ENCODE assay signal across 11 cellular contexts in the genomic region with DNA sequence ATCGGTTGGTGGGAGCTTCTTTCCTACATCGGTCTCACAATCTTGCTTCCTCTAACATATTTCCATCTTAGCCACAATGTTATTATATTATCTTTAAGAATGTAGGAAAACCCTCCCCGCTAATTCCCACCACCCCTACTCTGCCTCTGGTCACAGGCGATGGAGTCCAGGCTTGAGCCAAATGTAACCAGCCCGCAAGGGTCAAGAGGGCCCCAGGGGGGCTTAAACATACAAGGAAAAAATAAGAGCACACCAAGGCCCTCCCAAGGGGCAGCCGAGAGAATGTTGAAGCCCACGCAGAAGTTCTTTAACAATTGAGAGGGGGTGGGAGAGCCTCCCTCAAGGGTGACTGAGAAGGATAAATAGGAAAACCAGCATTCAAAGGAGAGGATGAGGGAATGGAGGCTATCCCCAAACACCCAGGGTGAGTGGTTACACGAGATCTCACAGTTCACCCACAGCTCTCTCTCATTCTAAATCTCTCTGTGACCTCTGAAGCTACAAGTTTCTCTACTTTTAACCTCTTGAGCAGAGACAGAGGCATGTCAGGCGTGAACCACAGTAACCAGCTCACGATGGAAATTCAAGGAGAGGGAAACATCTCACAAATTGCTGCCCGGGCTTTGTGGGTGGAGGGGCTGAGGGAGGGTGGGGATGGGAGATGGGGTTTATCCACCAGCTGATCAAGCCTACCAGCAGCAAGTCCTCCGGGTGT. TPM values are rescaled to one million over a fixed set of nuclear protein-coding genes. Genes with fewer than 3 reads are reported as not detected.
DNase-seq lines count a peak whose midpoint lies in the region; ATAC-seq and TF ChIP-seq lines count a peak whose summit lies in the region.
"Had no signal": no experiment of that assay in that cellular context is flagged by ENCODE, and none has a peak within 500 bp of the region (broad histone marks: within the 10 kb centered on the region; RNA-seq: fewer than 3 reads in every experiment).

No MANE protein-coding gene starts in this region.

- DNase-seq in ascending aorta (ENCODE audit: low spot score in 2 of 2) = no peak
- no peak for DNase-seq in hepatocyte (ENCODE audit: low spot score)
- DNase-seq in stomach = no peak
- DNase-seq: NCI-H187 treated with DMSO at 0.1 percent for 48 hours, T-helper 9 cell had no signal

- no peak overlapping the region for H3K4me3 ChIP-seq in HEK293 (ENCODE audit: low read depth, low read length)
- no peak overlapping the region for H3K4me3 ChIP-seq in ascending aorta
- no peak overlapping the region for H3K4me3 ChIP-seq in hepatocyte
- no peak overlapping the region for H3K4me3 ChIP-seq in stomach

- H3K9me2 ChIP-seq in hepatocyte (replicated peaks; ENCODE audit: insufficient read depth) = no peaks in the 10 kb centered on the region

- 74% methylated on average over 12 of the region's 12 CpGs for WGBS in hepatocyte (ENCODE audit: low lambda C conversion rate, missing lambda C conversion rate)
- 78 to 87% (median 85%) methylated on average over 12 of the region's 12 CpGs for WGBS in stomach, 5 donors

- ATAC-seq in GM21737 (IDR thresholded peaks at IDR 0.05; ENCODE audit: unreplicated experiment) (no peak), HG03521 (IDR thresholded peaks at IDR 0.05; ENCODE audit: unreplicated experiment) (no peak), HG03354 (IDR thresholded peaks at IDR 0.05; ENCODE audit: poor library complexity, severe bottlenecking, unreplicated experiment) (no peak), GM18907 (IDR thresholded peaks at IDR 0.05; ENCODE audit: unreplicated experiment) (no peak)

- no peaks in the 10 kb centered on the region for H3K79me2 ChIP-seq in hepatocyte

- H2AFZ ChIP-seq in hepatocyte = peak overlapping the region; percentile 5

- TF ChIP-seq CTCF in HEK293 (tag by site-specific recombination; IDR thresholded peaks at IDR 0.05) (no peak), ascending aorta (IDR thresholded peaks at IDR 0.05) (no peak), hepatocyte (IDR thresholded peaks at IDR 0.05; ENCODE audit: poor library complexity) (no peak), stomach (IDR thresholded peaks at IDR 0.05) (no peak)

- intact Hi-C loops in ascending aorta (cut with DNase I) = loop anchor here (5.0 kb wide), 1 partner anchor 32 kb away; the partner anchor contains the start of gene UACA
- intact Hi-C loops in stomach (cut with DNase I; ENCODE audit: low total_unique reads) = no loop called here

- H3K4me2 ChIP-seq in hepatocyte = peak overlapping the region; percentile 23

- 0 out of 2 replicates have a peak overlapping the region, but pooled peaks have one; percentile 6 for H3K27ac ChIP-seq in HEK293 (ENCODE audit: extremely low read depth, low read depth, low read length)
- H3K27ac ChIP-seq in ascending aorta = peak overlapping the region; percentile 73 to 76
- peak overlapping the region; percentile 88 for H3K27ac ChIP-seq in hepatocyte
- H3K27ac ChIP-seq in stomach = peak overlapping the region in 4 of 5 donors; percentile 57 to 84 (median 70)

- TF ChIP-seq EP300 in stomach (IDR thresholded peaks at IDR 0.05) = no peak

- TF ChIP-seq POLR2A in stomach (IDR thresholded peaks at IDR 0.05) = no peak

- H3K4me1 ChIP-seq in HEK293 (ENCODE audit: control insufficient read depth, insufficient read depth, low read length) = peaks cover 4% of the 10 kb centered on the region; the same call in 1 of the 2 replicates
- peaks cover 0 to 13% of the 10 kb centered on the region in 2 donors for H3K4me1 ChIP-seq in ascending aorta
- H3K4me1 ChIP-seq in hepatocyte (ENCODE audit: insufficient read depth) = peaks cover 13% of the 10 kb centered on the region
- peaks cover 0 to 7% (median 5%) of the 10 kb centered on the region in 4 donors for H3K4me1 ChIP-seq in stomach

- H3K27me3 ChIP-seq in ascending aorta (no peaks in the 10 kb centered on the region), hepatocyte (no peaks in the 10 kb centered on the region), stomach (no peaks in the 10 kb centered on the region)

- POLR2A ChIA-PET in HEK293 (lab: Yijun Ruan, JAX) = interaction anchor here (1.2 kb wide), 1 partner anchor 31 kb away, joined by 3 read pairs; the partner anchor contains the start of gene UACA

- no peaks in the 10 kb centered on the region for H3K36me3 ChIP-seq in HEK293 (ENCODE audit: control insufficient read depth in 2 of 2, insufficient read depth in 1 of 2, low read length in 2 of 2)
- H3K36me3 ChIP-seq in ascending aorta = no peaks in the 10 kb centered on the region
- H3K36me3 ChIP-seq in hepatocyte (replicated peaks; ENCODE audit: insufficient read depth, low read depth) = no peaks in the 10 kb centered on the region
- H3K36me3 ChIP-seq in stomach = no peaks in the 10 kb centered on the region

- CTCF ChIA-PET in HEK293 (lab: Yijun Ruan, JAX) = interaction anchor here (0.5 to 1.1 kb wide), 4 partner anchors 16 to 1806 kb away, joined by 3 to 4 read pairs (median 4); no protein-coding TSS in a partner anchor

- no peaks in the 10 kb centered on the region for H4K20me1 ChIP-seq in hepatocyte (ENCODE audit: insufficient read depth, poor library complexity, severe bottlenecking)

- H3K9me3 ChIP-seq in HEK293 (ENCODE audit: control insufficient read depth, insufficient read depth, low read depth, low read length) (no peaks in the 10 kb centered on the region), ascending aorta (no peaks in the 10 kb centered on the region), hepatocyte (ENCODE audit: low read depth) (no peaks in the 10 kb centered on the region), stomach (no peaks in the 10 kb centered on the region)

TF ChIP-seq in HEK293, 187 proteins besides CTCF, POLR2A, EP300 and RAD21:
- TF ChIP-seq PRDM4 (tag by site-specific recombination; IDR thresholded peaks at IDR 0.05) (no peak), ZNF596 (tag by site-specific recombination; IDR thresholded peaks at IDR 0.05) (no peak), ZNF121 (tag by site-specific recombination; IDR thresholded peaks at IDR 0.05) (no peak), ZFHX2 (tag by site-specific recombination; conservative IDR thresholded peaks at IDR 0.05) (0 out of 2 replicates have a peak, but pooled peaks have one; percentile 8), ZNF248 (tag by site-specific recombination; IDR thresholded peaks at IDR 0.05) (no peak), TCF7L2 (IDR thresholded peaks at IDR 0.05; ENCODE audit: borderline replicate concordance, low read depth, low read length) (no peak)

RNA-seq across cellular contexts. Expression of gene UACA, which starts 31.4 kb away (rescaled TPM):
- total RNA-seq in ascending aorta (34.0 TPM), hepatocyte (46.4 and 46.7 TPM in 2 replicates), stomach (100 to 1,000 TPM in 1 of 5 donors, 10 to 100 TPM in 3, 1 to 10 TPM in 1; 4.9 to 135 (median 48.1) TPM)
- polyA plus RNA-seq in hepatocyte (45.4 and 58.7 TPM in 2 replicates), stomach (10 to 100 TPM; 24.7 to 34.3 (median 29.0) TPM)

RNA-seq across cellular contexts. Expression of gene LARP6, which starts 59.2 kb away (rescaled TPM):
- 18.7 TPM for total RNA-seq in ascending aorta
- 31.9 and 45.9 TPM in 2 replicates for total RNA-seq in hepatocyte
- 50.0 and 55.9 TPM in 2 replicates for polyA plus RNA-seq in hepatocyte
- 100 to 1,000 TPM in 1 of 5 donors, 10 to 100 TPM in 3, 1 to 10 TPM in 1; 9.8 to 127 (median 13.2) TPM for total RNA-seq in stomach
- 10 to 100 TPM; 12.7 to 34.6 (median 27.2) TPM for polyA plus RNA-seq in stomach
- total RNA-seq: mononuclear cell had no signal

Comparison
In these comparisons a context has a peak if more than half of its experiments do, and no peak if none do; other contexts are left out.
1. H3K27ac ChIP-seq: peak in every context shown above with its lines; median percentile 88 in hepatocyte; 74 in ascending aorta; 70 in stomach; 6 in HEK293.